In the genomic region with DNA sequence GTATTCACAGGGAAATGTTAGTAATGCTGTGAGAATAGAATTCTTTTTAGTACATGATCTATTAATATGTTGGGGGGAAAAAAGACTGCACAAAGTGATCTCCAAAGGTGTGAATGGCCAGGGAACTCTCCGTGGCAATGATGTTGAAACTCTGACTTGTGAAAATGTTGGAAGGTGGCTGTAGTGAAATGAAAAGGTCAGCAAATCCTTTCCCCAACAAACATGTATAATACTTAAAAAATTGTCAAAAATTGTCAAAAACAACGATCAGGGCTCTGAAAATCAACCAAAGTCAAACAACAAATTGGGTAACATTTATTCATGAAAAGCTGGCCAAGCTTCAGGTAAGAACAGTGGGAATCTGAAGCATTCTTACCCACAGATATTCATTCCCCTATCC, we compare ENCODE assay signal across 37 cellular contexts. TPM values are rescaled to one million over a fixed set of nuclear protein-coding genes. Genes with fewer than 3 reads are reported as not detected.
"Had no signal": no experiment of that assay in that cellular context is flagged by ENCODE, and none has a peak within 500 bp of the region (broad histone marks: within the 10 kb centered on the region; RNA-seq: fewer than 3 reads in every experiment).

No MANE protein-coding gene starts in this region.

- H3K36me3 Mint-ChIP-seq: activated CD4-positive, alpha-beta memory T cell treated with anti-CD3 and anti-CD28 coated beads for 36 hours; activated naive CD8-positive, alpha-beta T cell treated with anti-CD3 and anti-CD28 coated beads for 36 hours had no signal

- H3K4me3 ChIP-seq: adrenal gland, body of pancreas, breast epithelium had no signal

- H3K27me3 Mint-ChIP-seq: activated CD4-positive, alpha-beta T cell treated with anti-CD3 and anti-CD28 coated beads, Interleukin-2, amount 10 ng/mL, durations not matched to agents 24 days and 14 days; activated naive CD8-positive, alpha-beta T cell treated with anti-CD3 and anti-CD28 coated beads for 36 hours had no signal

- H3K27me3 ChIP-seq: adrenal gland, body of pancreas, brain microvascular endothelial cell, breast epithelium had no signal

- ATAC-seq: activated CD4-positive, CD25-positive, alpha-beta regulatory T cell treated with anti-CD3 and anti-CD28 coated beads, Interleukin-2, amount 50 U/mL, for 24 hours; activated CD8-positive, alpha-beta T cell treated with anti-CD3 and anti-CD28 coated beads for 36 hours; activated naive CD4-positive, alpha-beta T cell treated with anti-CD3 and anti-CD28 coated beads, Interleukin-2, amount 50 U/mL, for 72 hours; activated T-cell treated with anti-CD3 and anti-CD28 coated beads, Interleukin-2, amount 50 U/mL, for 4 hours; activated T-cell treated with anti-CD3 and anti-CD28 coated beads, Interleukin-2, amount 50 U/mL, for 72 hours; activated T-helper 17 cell treated with anti-CD3 and anti-CD28 coated beads, Interleukin-2, amount 50 U/mL, for 72 hours; body of pancreas had no signal

- FAIRE-seq: astrocyte, colon, TTC549 had no signal

- DNase-seq: activated CD4-positive, alpha-beta memory T cell treated with anti-CD3 and anti-CD28 coated beads for 36 hours; activated CD4-positive, alpha-beta T cell treated with anti-CD3 and anti-CD28 coated beads for 4 hours; activated CD4-positive, alpha-beta T cell treated with anti-CD3 and anti-CD28 coated beads, Interleukin-2, amount 10 ng/mL, durations not matched to agents 24 days and 14 days; activated CD4-positive, alpha-beta T cell treated with anti-CD3 and anti-CD28 coated beads, Interleukin-2, amount 50 U/mL, for 1 hour; activated CD4-positive, alpha-beta T cell treated with anti-CD3 and anti-CD28 coated beads, Interleukin-2, amount 50 U/mL, for 4 hours; activated CD4-positive, CD25-positive, alpha-beta regulatory T cell; activated CD8-positive, alpha-beta memory T cell treated with anti-CD3 and anti-CD28 coated beads, Interleukin-2, amount 50 U/mL, for 4 hours; activated CD8-positive, alpha-beta T cell treated with anti-CD3 and anti-CD28 coated beads for 36 hours; activated effector memory CD4-positive, alpha-beta T cell treated with anti-CD3 and anti-CD28 coated beads, Interleukin-2, amount 50 U/mL, for 16 hours; activated gamma-delta T cell treated with Interleukin-2 at 50 U/mL for 16 hours; activated naive CD4-positive, alpha-beta T cell; activated naive CD4-positive, alpha-beta T cell treated with anti-CD3 and anti-CD28 coated beads for 36 hours; activated naive CD4-positive, alpha-beta T cell treated with anti-CD3 and anti-CD28 coated beads, Interleukin-2, amount 50 U/mL, for 16 hours; activated naive CD8-positive, alpha-beta T cell treated with anti-CD3 and anti-CD28 coated beads for 36 hours; activated T-cell treated with anti-CD3 and anti-CD28 coated beads for 4 hours; activated T-cell treated with anti-CD3 and anti-CD28 coated beads, Interleukin-2, amount 50 U/mL, for 1 hour; activated T-cell treated with anti-CD3 and anti-CD28 coated beads, Interleukin-2, amount 50 U/mL, for 4 hours; activated T-cell treated with anti-CD3 and anti-CD28 coated beads, Interleukin-2, amount 50 U/mL, for 72 hours; adrenal gland; amniotic stem cell; aorta; body of pancreas; brain microvascular endothelial cell; central memory CD4-positive, alpha-beta T cell; T-helper 2 cell; T-helper 9 cell had no signal

- H3K36me3 ChIP-seq: adrenal gland, brain microvascular endothelial cell, breast epithelium had no signal

- H3K9me3 ChIP-seq: body of pancreas had no signal

- H3K4me3 Mint-ChIP-seq: activated CD4-positive, alpha-beta memory T cell treated with anti-CD3 and anti-CD28 coated beads for 36 hours; activated CD4-positive, alpha-beta T cell treated with anti-CD3 and anti-CD28 coated beads, Interleukin-2, amount 10 ng/mL, durations not matched to agents 24 days and 14 days; activated CD8-positive, alpha-beta T cell treated with anti-CD3 and anti-CD28 coated beads for 36 hours; activated naive CD4-positive, alpha-beta T cell treated with anti-CD3 and anti-CD28 coated beads for 36 hours; activated naive CD8-positive, alpha-beta T cell treated with anti-CD3 and anti-CD28 coated beads for 36 hours; activated T-cell treated with anti-CD3 and anti-CD28 coated beads, Interleukin-2, amount 50 U/mL, for 4 hours; activated T-cell treated with anti-CD3 and anti-CD28 coated beads, Interleukin-2, amount 50 U/mL, for 72 hours; activated T-helper 1 cell treated with anti-CD3 and anti-CD28 coated beads, Interleukin-12 subunit alpha, Interleukin-12 subunit beta, Interleukin-2, Interleukin-4 antibody, amounts not matched to agents 30 ng/mL and 10 ng/mL and 1 ng/mL, durations not matched to agents 14 hours and 24 hours and 36 hours; activated T-helper 17 cell treated with anti-CD3 and anti-CD28 coated beads, Interleukin-2, amount 50 U/mL, for 72 hours; T-helper 2 cell treated with Interferon-gamma antibody and Interleukin-4, amounts not matched to agents 5 μg/mL and 100 μg/mL, for 36 hours had no signal

- H3K27ac Mint-ChIP-seq: activated CD4-positive, alpha-beta memory T cell treated with anti-CD3 and anti-CD28 coated beads for 36 hours; activated CD4-positive, alpha-beta T cell treated with anti-CD3 and anti-CD28 coated beads, Interleukin-2, amount 10 ng/mL, durations not matched to agents 24 days and 14 days; activated CD8-positive, alpha-beta T cell treated with anti-CD3 and anti-CD28 coated beads for 36 hours; activated naive CD4-positive, alpha-beta T cell treated with anti-CD3 and anti-CD28 coated beads for 36 hours; activated naive CD4-positive, alpha-beta T cell treated with anti-CD3 and anti-CD28 coated beads, Interleukin-2, amount 50 U/mL, for 72 hours; activated naive CD8-positive, alpha-beta T cell treated with anti-CD3 and anti-CD28 coated beads for 36 hours; activated T-cell treated with anti-CD3 and anti-CD28 coated beads, Interleukin-2, amount 50 U/mL, for 72 hours; activated T-helper 1 cell treated with anti-CD3 and anti-CD28 coated beads, Interleukin-12 subunit alpha, Interleukin-12 subunit beta, Interleukin-2, Interleukin-4 antibody, amounts not matched to agents 30 ng/mL and 10 ng/mL and 1 ng/mL, durations not matched to agents 14 hours and 24 hours and 36 hours; activated T-helper 17 cell treated with anti-CD3 and anti-CD28 coated beads, Interleukin-2, amount 50 U/mL, for 72 hours; T-helper 2 cell treated with Interferon-gamma antibody and Interleukin-4, amounts not matched to agents 5 μg/mL and 100 μg/mL, for 36 hours had no signal

- H3K4me1 Mint-ChIP-seq: activated CD4-positive, alpha-beta T cell treated with anti-CD3 and anti-CD28 coated beads, Interleukin-2, amount 10 ng/mL, durations not matched to agents 24 days and 14 days; activated naive CD8-positive, alpha-beta T cell treated with anti-CD3 and anti-CD28 coated beads for 36 hours; activated T-helper 17 cell treated with anti-CD3 and anti-CD28 coated beads, Interleukin-2, amount 50 U/mL, for 72 hours had no signal

- H3K4me1 ChIP-seq: adrenal gland, body of pancreas, breast epithelium had no signal

- H3K27ac ChIP-seq: adrenal gland, body of pancreas, brain microvascular endothelial cell, breast epithelium, VCaP had no signal

- H3K9me3 Mint-ChIP-seq: activated T-helper 1 cell treated with anti-CD3 and anti-CD28 coated beads, Interleukin-12 subunit alpha, Interleukin-12 subunit beta, Interleukin-2, Interleukin-4 antibody, amounts not matched to agents 30 ng/mL and 10 ng/mL and 1 ng/mL, durations not matched to agents 14 hours and 24 hours and 36 hours had no signal

RNA-seq across cellular contexts. Expression of a gene that starts 35.5 kb away (rescaled TPM):
- total RNA-seq: activated CD4-positive, alpha-beta memory T cell treated with anti-CD3 and anti-CD28 coated beads for 36 hours; activated CD4-positive, alpha-beta T cell treated with anti-CD3 and anti-CD28 coated beads, Interleukin-2, amount 10 ng/mL, durations not matched to agents 24 days and 14 days; activated CD8-positive, alpha-beta memory T cell treated with anti-CD3 and anti-CD28 coated beads for 36 hours; activated CD8-positive, alpha-beta T cell treated with anti-CD3 and anti-CD28 coated beads for 36 hours; activated naive CD4-positive, alpha-beta T cell treated with anti-CD3 and anti-CD28 coated beads for 36 hours; activated naive CD4-positive, alpha-beta T cell treated with anti-CD3 and anti-CD28 coated beads, Interleukin-2, amount 50 U/mL, for 72 hours; activated naive CD8-positive, alpha-beta T cell treated with anti-CD3 and anti-CD28 coated beads for 36 hours; activated T-cell treated with anti-CD3 and anti-CD28 coated beads, Interleukin-2, amount 50 U/mL, for 4 hours; activated T-cell treated with anti-CD3 and anti-CD28 coated beads, Interleukin-2, amount 50 U/mL, for 72 hours; activated T-helper 1 cell treated with anti-CD3 and anti-CD28 coated beads, Interleukin-12 subunit alpha, Interleukin-12 subunit beta, Interleukin-2, Interleukin-4 antibody, amounts not matched to agents 30 ng/mL and 10 ng/mL and 1 ng/mL, durations not matched to agents 14 hours and 24 hours and 36 hours; activated T-helper 17 cell treated with anti-CD3 and anti-CD28 coated beads, Interleukin-2, amount 50 U/mL, for 72 hours; body of pancreas had no signal
